Comparison of ENCODE assay signal across 28 cellular contexts in genomic region chr11:64259533-64260067, GRCh38. TPM values are rescaled to one million over a fixed set of nuclear protein-coding genes. Genes with fewer than 3 reads are reported as not detected.
DNase-seq lines count a peak whose midpoint lies in the region; ATAC-seq and TF ChIP-seq lines count a peak whose summit lies in the region.
"Had no signal": no experiment of that assay in that cellular context is flagged by ENCODE, and none has a peak within 500 bp of the region (broad histone marks: within the 10 kb centered on the region; RNA-seq: fewer than 3 reads in every experiment).

No MANE protein-coding gene starts in this region.

- no peak overlapping the region for H3K4me3 Mint-ChIP-seq in activated CD8-positive, alpha-beta T cell treated with anti-CD3 and anti-CD28 coated beads for 36 hours
- no peak overlapping the region for H3K4me3 Mint-ChIP-seq in activated CD8-positive, alpha-beta T cell treated with anti-CD3 and anti-CD28 coated beads, Interleukin-2, amount 10 ng/mL, durations not matched to agents 7 days and 5 days
- H3K4me3 Mint-ChIP-seq in activated T-helper 2 cell treated with anti-CD3 and anti-CD28 coated beads, Interferon-gamma antibody, Interleukin-2, Interleukin-4, amounts not matched to agents 10 μg/mL and 5 μg/mL and 100 μg/mL, durations not matched to agents 14 hours and 24 hours and 36 hours (ENCODE audit: low read depth), result no peak overlapping the region
- H3K4me3 Mint-ChIP-seq: activated CD4-positive, alpha-beta T cell treated with anti-CD3 and anti-CD28 coated beads, Interleukin-2, amount 10 ng/mL, durations not matched to agents 24 days and 14 days; dendritic cell treated with granulocyte-macrophage colony-stimulating factor and Interleukin-4, amounts not matched to agents 40 ng/mL and 50 ng/mL, for 4 days; mesothelial cell of epicardium had no signal

- H3K27ac ChIP-seq in osteoblast (ENCODE audit: low read depth, low read length), result no peak overlapping the region
- H3K27ac ChIP-seq: cardiac muscle cell, epithelial cell of prostate, heart left ventricle, PC-9, prostate gland, testis, uterus had no signal

- CTCF ChIA-PET in activated CD8-positive, alpha-beta T cell treated with anti-CD3 and anti-CD28 coated beads for 36 hours (lab: Charles Lee), result interaction anchor here (1.6 kb wide), 1 partner anchor 24 kb away, joined by 3 read pairs; the partner anchor contains the start of gene BAD
- CTCF ChIA-PET in activated CD8-positive, alpha-beta T cell treated with anti-CD3 and anti-CD28 coated beads, Interleukin-2, amount 10 ng/mL, durations not matched to agents 7 days and 5 days (lab: Charles Lee), result no interaction called here

- in situ Hi-C loops in GM13977 (cut with MboI; ENCODE audit: low pct_unique_long_range_greater_than_20kb, low sequenced_read_pairs, unreplicated experiment), result no loop called here

- intact Hi-C loops in activated CD8-positive, alpha-beta T cell treated with anti-CD3 and anti-CD28 coated beads for 36 hours (cut with micrococcal nuclease), result no loop called here
- intact Hi-C loops in activated T-helper 2 cell treated with anti-CD3 and anti-CD28 coated beads, Interferon-gamma antibody, Interleukin-2, Interleukin-4, amounts not matched to agents 10 μg/mL and 5 μg/mL and 100 μg/mL, durations not matched to agents 14 hours and 24 hours and 36 hours (cut with micrococcal nuclease), result no loop called here

- peaks cover 12% of the 10 kb centered on the region for H3K4me1 Mint-ChIP-seq in activated CD8-positive, alpha-beta T cell treated with anti-CD3 and anti-CD28 coated beads for 36 hours (ENCODE audit: low read depth)
- H3K4me1 Mint-ChIP-seq in activated CD8-positive, alpha-beta T cell treated with anti-CD3 and anti-CD28 coated beads, Interleukin-2, amount 10 ng/mL, durations not matched to agents 7 days and 5 days (ENCODE audit: low read depth), result peaks cover 7% of the 10 kb centered on the region
- peaks cover 7% of the 10 kb centered on the region for H3K4me1 Mint-ChIP-seq in activated T-helper 2 cell treated with anti-CD3 and anti-CD28 coated beads, Interferon-gamma antibody, Interleukin-2, Interleukin-4, amounts not matched to agents 10 μg/mL and 5 μg/mL and 100 μg/mL, durations not matched to agents 14 hours and 24 hours and 36 hours (ENCODE audit: low read depth)

- no peak for DNase-seq in activated CD8-positive, alpha-beta T cell treated with anti-CD3 and anti-CD28 coated beads for 36 hours
- DNase-seq in activated CD8-positive, alpha-beta T cell treated with anti-CD3 and anti-CD28 coated beads, Interleukin-2, amount 10 ng/mL, durations not matched to agents 7 days and 5 days, result no peak
- peak; percentile 70 for DNase-seq in GM13977 (ENCODE audit: low spot score)
- DNase-seq in activated T-helper 2 cell treated with anti-CD3 and anti-CD28 coated beads, Interferon-gamma antibody, Interleukin-2, Interleukin-4, amounts not matched to agents 10 μg/mL and 5 μg/mL and 100 μg/mL, durations not matched to agents 14 hours and 24 hours and 36 hours (ENCODE audit: low spot score), result no peak
- peak; percentile 89 for DNase-seq in osteoblast (ENCODE audit: insufficient read length, low spot score, missing footprints)
- DNase-seq in erythroblast (lab: John Stamatoyannopoulos, UW), result no peak
- no peak for DNase-seq in NCI-H1694 treated with DMSO at 0.1 percent for 48 hours (lab: John Stamatoyannopoulos, UW)
- DNase-seq: activated CD4-positive, alpha-beta T cell treated with anti-CD3 and anti-CD28 coated beads, Interleukin-2, amount 10 ng/mL, durations not matched to agents 24 days and 14 days; activated naive CD4-positive, alpha-beta T cell; BE2C; Caco-2; KBM-7; left colon; MV-4-11; NCI-H187; NCI-H2227 treated with DMSO at 0.1 percent for 48 hours; NCI-H774; SHP77 treated with DMSO at 0.1 percent for 48 hours; testis; uterus had no signal

- no peaks in the 10 kb centered on the region for H3K9me3 Mint-ChIP-seq in activated CD8-positive, alpha-beta T cell treated with anti-CD3 and anti-CD28 coated beads for 36 hours
- H3K9me3 Mint-ChIP-seq in activated CD8-positive, alpha-beta T cell treated with anti-CD3 and anti-CD28 coated beads, Interleukin-2, amount 10 ng/mL, durations not matched to agents 7 days and 5 days (ENCODE audit: insufficient read depth), result no peaks in the 10 kb centered on the region
- H3K9me3 Mint-ChIP-seq in activated T-helper 2 cell treated with anti-CD3 and anti-CD28 coated beads, Interferon-gamma antibody, Interleukin-2, Interleukin-4, amounts not matched to agents 10 μg/mL and 5 μg/mL and 100 μg/mL, durations not matched to agents 14 hours and 24 hours and 36 hours, result no peaks in the 10 kb centered on the region
- H3K9me3 Mint-ChIP-seq: activated CD4-positive, alpha-beta T cell treated with anti-CD3 and anti-CD28 coated beads, Interleukin-2, amount 10 ng/mL, durations not matched to agents 24 days and 14 days; dendritic cell treated with granulocyte-macrophage colony-stimulating factor and Interleukin-4, amounts not matched to agents 40 ng/mL and 50 ng/mL, for 4 days; mesothelial cell of epicardium had no signal

- H3K27ac Mint-ChIP-seq in activated CD8-positive, alpha-beta T cell treated with anti-CD3 and anti-CD28 coated beads for 36 hours, result peak overlapping the region; percentile 32
- no peak overlapping the region for H3K27ac Mint-ChIP-seq in activated CD8-positive, alpha-beta T cell treated with anti-CD3 and anti-CD28 coated beads, Interleukin-2, amount 10 ng/mL, durations not matched to agents 7 days and 5 days
- peak overlapping the region; percentile 26 for H3K27ac Mint-ChIP-seq in activated T-helper 2 cell treated with anti-CD3 and anti-CD28 coated beads, Interferon-gamma antibody, Interleukin-2, Interleukin-4, amounts not matched to agents 10 μg/mL and 5 μg/mL and 100 μg/mL, durations not matched to agents 14 hours and 24 hours and 36 hours
- H3K27ac Mint-ChIP-seq: dendritic cell treated with granulocyte-macrophage colony-stimulating factor and Interleukin-4, amounts not matched to agents 40 ng/mL and 50 ng/mL, for 4 days; mesothelial cell of epicardium had no signal

- H3K27me3 Mint-ChIP-seq in activated CD8-positive, alpha-beta T cell treated with anti-CD3 and anti-CD28 coated beads for 36 hours, result no peaks in the 10 kb centered on the region
- no peaks in the 10 kb centered on the region for H3K27me3 Mint-ChIP-seq in activated CD8-positive, alpha-beta T cell treated with anti-CD3 and anti-CD28 coated beads, Interleukin-2, amount 10 ng/mL, durations not matched to agents 7 days and 5 days (ENCODE audit: low read depth)
- no peaks in the 10 kb centered on the region for H3K27me3 Mint-ChIP-seq in activated T-helper 2 cell treated with anti-CD3 and anti-CD28 coated beads, Interferon-gamma antibody, Interleukin-2, Interleukin-4, amounts not matched to agents 10 μg/mL and 5 μg/mL and 100 μg/mL, durations not matched to agents 14 hours and 24 hours and 36 hours (ENCODE audit: low read depth)
- H3K27me3 Mint-ChIP-seq: activated CD4-positive, alpha-beta T cell treated with anti-CD3 and anti-CD28 coated beads, Interleukin-2, amount 10 ng/mL, durations not matched to agents 24 days and 14 days; dendritic cell treated with granulocyte-macrophage colony-stimulating factor and Interleukin-4, amounts not matched to agents 40 ng/mL and 50 ng/mL, for 4 days had no signal

- no peaks in the 10 kb centered on the region for H3K9me3 ChIP-seq in osteoblast (ENCODE audit: low read depth, low read length)
- H3K9me3 ChIP-seq: BE2C, Caco-2, heart left ventricle, prostate gland, testis, uterus had no signal

- peak; percentile 40 for ATAC-seq in activated CD8-positive, alpha-beta T cell treated with anti-CD3 and anti-CD28 coated beads for 36 hours
- ATAC-seq in activated CD8-positive, alpha-beta T cell treated with anti-CD3 and anti-CD28 coated beads, Interleukin-2, amount 10 ng/mL, durations not matched to agents 7 days and 5 days, result no peak
- ATAC-seq in HG02623 (IDR thresholded peaks at IDR 0.05; ENCODE audit: unreplicated experiment), result no peak
- ATAC-seq: heart left ventricle, left colon had no signal

- no peak for TF ChIP-seq CTCF in activated CD8-positive, alpha-beta T cell treated with anti-CD3 and anti-CD28 coated beads for 36 hours (IDR thresholded peaks at IDR 0.05)
- TF ChIP-seq CTCF in GM13977 (IDR thresholded peaks at IDR 0.05; ENCODE audit: extremely low read depth, insufficient read depth, missing control alignments), result no peak
- TF ChIP-seq CTCF in osteoblast (IDR thresholded peaks at IDR 0.05; ENCODE audit: extremely low read depth, low read depth, low read length), result no peak

- POLR2A ChIA-PET in activated CD8-positive, alpha-beta T cell treated with anti-CD3 and anti-CD28 coated beads for 36 hours (lab: Charles Lee), result interaction anchor here (0.6 to 2.7 kb wide), 3 partner anchors 9 to 74 kb away, joined by 4 to 14 read pairs (median 6); partner anchors contain the start of gene STIP1
- POLR2A ChIA-PET in activated CD8-positive, alpha-beta T cell treated with anti-CD3 and anti-CD28 coated beads, Interleukin-2, amount 10 ng/mL, durations not matched to agents 7 days and 5 days (lab: Charles Lee), result interaction anchor here (1.2 to 1.5 kb wide), 2 partner anchors 9 to 15 kb away, joined by 4 to 8 read pairs; no protein-coding TSS in a partner anchor

- peaks cover 47% of the 10 kb centered on the region for H3K36me3 ChIP-seq in osteoblast (ENCODE audit: insufficient read depth, low read length)
- H3K36me3 ChIP-seq: cardiac muscle cell, uterus had no signal

- no peaks in the 10 kb centered on the region for H3K79me2 ChIP-seq in osteoblast (ENCODE audit: insufficient read depth, low read length)

- H3K27me3 ChIP-seq in osteoblast (ENCODE audit: insufficient read depth, low read length), result no peaks in the 10 kb centered on the region
- H3K27me3 ChIP-seq: BE2C, cardiac muscle cell, heart left ventricle, testis, uterus had no signal

- no peak for TF ChIP-seq POLR2A in erythroblast (IDR thresholded peaks at IDR 0.05; ENCODE audit: low read length)

- peaks cover 6% of the 10 kb centered on the region for H3K4me1 ChIP-seq in osteoblast (ENCODE audit: insufficient read depth, low read length)
- H3K4me1 ChIP-seq: Caco-2, heart left ventricle, prostate gland, uterus had no signal

- no peak overlapping the region for H3K4me3 ChIP-seq in osteoblast (ENCODE audit: insufficient read depth, low read length)
- H3K4me3 ChIP-seq: cardiac muscle cell, heart left ventricle, PC-9, prostate gland, testis, uterus had no signal

- no peak overlapping the region for H2AFZ ChIP-seq in osteoblast (ENCODE audit: low read length)
- H2AFZ ChIP-seq: PC-9 had no signal

- H4K20me1 ChIP-seq in osteoblast (ENCODE audit: insufficient read depth, low read length), result no peaks in the 10 kb centered on the region

- H3K4me2 ChIP-seq in osteoblast (ENCODE audit: insufficient read depth, low read length), result no peak overlapping the region
- H3K4me2 ChIP-seq: PC-9 had no signal

- peaks cover 14% of the 10 kb centered on the region for H3K36me3 Mint-ChIP-seq in activated CD8-positive, alpha-beta T cell treated with anti-CD3 and anti-CD28 coated beads for 36 hours (ENCODE audit: low read depth)
- peaks cover 23% of the 10 kb centered on the region for H3K36me3 Mint-ChIP-seq in activated CD8-positive, alpha-beta T cell treated with anti-CD3 and anti-CD28 coated beads, Interleukin-2, amount 10 ng/mL, durations not matched to agents 7 days and 5 days (ENCODE audit: low read depth)
- H3K36me3 Mint-ChIP-seq in activated T-helper 2 cell treated with anti-CD3 and anti-CD28 coated beads, Interferon-gamma antibody, Interleukin-2, Interleukin-4, amounts not matched to agents 10 μg/mL and 5 μg/mL and 100 μg/mL, durations not matched to agents 14 hours and 24 hours and 36 hours (ENCODE audit: low read depth), result peaks cover 22% of the 10 kb centered on the region

RNA-seq across cellular contexts. Expression of gene PLCB3, which starts 8.3 kb away (rescaled TPM):
- total RNA-seq in activated CD8-positive, alpha-beta T cell treated with anti-CD3 and anti-CD28 coated beads for 36 hours, result 1 to 10 TPM; 8.7 to 9.6 TPM
- 10 to 100 TPM; 19.7 TPM for total RNA-seq in activated CD8-positive, alpha-beta T cell treated with anti-CD3 and anti-CD28 coated beads, Interleukin-2, amount 10 ng/mL, durations not matched to agents 7 days and 5 days
- 21.0 and 23.4 TPM in 2 replicates for total RNA-seq in activated T-helper 2 cell treated with anti-CD3 and anti-CD28 coated beads, Interferon-gamma antibody, Interleukin-2, Interleukin-4, amounts not matched to agents 10 μg/mL and 5 μg/mL and 100 μg/mL, durations not matched to agents 14 hours and 24 hours and 36 hours
- 25.3 and 25.6 TPM in 2 replicates for total RNA-seq in osteoblast

RNA-seq across cellular contexts. Expression of gene PPP1R14B, which starts 12.9 kb away (rescaled TPM):
- total RNA-seq in activated CD8-positive, alpha-beta T cell treated with anti-CD3 and anti-CD28 coated beads for 36 hours, result 100 to 1,000 TPM; 285 to 287 TPM
- 100 to 1,000 TPM; 178 to 197 TPM for total RNA-seq in activated CD8-positive, alpha-beta T cell treated with anti-CD3 and anti-CD28 coated beads, Interleukin-2, amount 10 ng/mL, durations not matched to agents 7 days and 5 days
- total RNA-seq in activated T-helper 2 cell treated with anti-CD3 and anti-CD28 coated beads, Interferon-gamma antibody, Interleukin-2, Interleukin-4, amounts not matched to agents 10 μg/mL and 5 μg/mL and 100 μg/mL, durations not matched to agents 14 hours and 24 hours and 36 hours, result 262 and 273 TPM in 2 replicates
- total RNA-seq in osteoblast, result 136 and 139 TPM in 2 replicates

RNA-seq across cellular contexts. Expression of gene FKBP2, which starts 18.7 kb away (rescaled TPM):
- 10 to 100 TPM; 23.5 to 26.9 TPM for total RNA-seq in activated CD8-positive, alpha-beta T cell treated with anti-CD3 and anti-CD28 coated beads for 36 hours
- 10 to 100 TPM; 26.9 to 33.0 TPM for total RNA-seq in activated CD8-positive, alpha-beta T cell treated with anti-CD3 and anti-CD28 coated beads, Interleukin-2, amount 10 ng/mL, durations not matched to agents 7 days and 5 days
- total RNA-seq in activated T-helper 2 cell treated with anti-CD3 and anti-CD28 coated beads, Interferon-gamma antibody, Interleukin-2, Interleukin-4, amounts not matched to agents 10 μg/mL and 5 μg/mL and 100 μg/mL, durations not matched to agents 14 hours and 24 hours and 36 hours, result 36.6 and 37.1 TPM in 2 replicates
- 31.1 and 32.7 TPM in 2 replicates for total RNA-seq in osteoblast

RNA-seq across cellular contexts. Expression of gene BAD, which starts 24.9 kb away (rescaled TPM):
- 10 to 100 TPM; 17.2 to 17.7 TPM for total RNA-seq in activated CD8-positive, alpha-beta T cell treated with anti-CD3 and anti-CD28 coated beads for 36 hours
- 10 to 100 TPM; 38.3 to 43.9 TPM for total RNA-seq in activated CD8-positive, alpha-beta T cell treated with anti-CD3 and anti-CD28 coated beads, Interleukin-2, amount 10 ng/mL, durations not matched to agents 7 days and 5 days
- total RNA-seq in activated T-helper 2 cell treated with anti-CD3 and anti-CD28 coated beads, Interferon-gamma antibody, Interleukin-2, Interleukin-4, amounts not matched to agents 10 μg/mL and 5 μg/mL and 100 μg/mL, durations not matched to agents 14 hours and 24 hours and 36 hours, result 33.2 and 34.7 TPM in 2 replicates
- total RNA-seq in osteoblast, result 70.9 and 71.3 TPM in 2 replicates

RNA-seq across cellular contexts. Expression of gene VEGFB, which starts 25.2 kb away (rescaled TPM):
- 100 to 1,000 TPM in 1 of 2 experiments, 10 to 100 TPM in 1; 86.6 to 104 TPM for total RNA-seq in activated CD8-positive, alpha-beta T cell treated with anti-CD3 and anti-CD28 coated beads for 36 hours
- 10 to 100 TPM; 81.5 to 87.8 TPM for total RNA-seq in activated CD8-positive, alpha-beta T cell treated with anti-CD3 and anti-CD28 coated beads, Interleukin-2, amount 10 ng/mL, durations not matched to agents 7 days and 5 days
- total RNA-seq in activated T-helper 2 cell treated with anti-CD3 and anti-CD28 coated beads, Interferon-gamma antibody, Interleukin-2, Interleukin-4, amounts not matched to agents 10 μg/mL and 5 μg/mL and 100 μg/mL, durations not matched to agents 14 hours and 24 hours and 36 hours, result 67.4 and 82.0 TPM in 2 replicates
- total RNA-seq in osteoblast, result 37.6 and 41.5 TPM in 2 replicates

Comparison
In these comparisons a context has a peak if more than half of its experiments do, and no peak if none do; other contexts are left out.
1. DNase-seq: peak in GM13977 (single experiment) and osteoblast (single experiment); none in activated CD8-positive, alpha-beta T cell treated with anti-CD3 and anti-CD28 coated beads for 36 hours (single experiment), activated CD8-positive, alpha-beta T cell treated with anti-CD3 and anti-CD28 coated beads, Interleukin-2, amount 10 ng/mL, durations not matched to agents 7 days and 5 days (single experiment), activated T-helper 2 cell treated with anti-CD3 and anti-CD28 coated beads, Interferon-gamma antibody, Interleukin-2, Interleukin-4, amounts not matched to agents 10 μg/mL and 5 μg/mL and 100 μg/mL, durations not matched to agents 14 hours and 24 hours and 36 hours (single experiment), erythroblast (0 of 2) and NCI-H1694 treated with DMSO at 0.1 percent for 48 hours (single experiment).